ENCODE assay signal across 1 cellular context in genomic region chr1:219585837-219586465, GRCh38.
TF ChIP-seq lines count a peak whose summit lies in the region.

No MANE protein-coding gene starts in this region.

TF ChIP-seq in IMR-90, 13 proteins besides CTCF, POLR2A, EP300 and RAD21 (continued from another document):
- TF ChIP-seq ELK1 (IDR thresholded peaks at IDR 0.05; ENCODE audit: borderline replicate concordance, low read depth, low read length), result no peak
